ENCODE assay signal across 12 cellular contexts in the genomic region with DNA sequence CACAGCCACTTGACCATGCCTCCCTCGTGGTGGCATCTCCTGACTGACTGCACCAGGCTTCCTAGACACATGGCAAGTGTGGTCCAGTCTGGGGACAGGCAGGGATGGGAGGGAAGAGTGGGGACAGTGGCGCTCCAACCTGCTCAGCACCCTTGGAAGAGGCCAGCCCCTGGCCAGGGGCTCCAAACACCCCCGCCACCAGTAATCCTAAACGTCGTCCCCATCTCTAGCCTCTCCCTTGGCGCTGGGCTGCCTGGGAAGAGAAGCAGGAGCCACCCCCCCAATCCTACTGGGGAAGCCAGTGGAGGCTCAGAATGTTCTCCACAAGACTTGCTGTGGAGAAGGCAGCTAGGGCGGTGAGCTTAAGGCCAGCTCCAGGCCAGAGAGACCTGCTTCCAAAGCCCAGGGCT. TPM values are rescaled to one million over a fixed set of nuclear protein-coding genes. Genes with fewer than 3 reads are reported as not detected.
DNase-seq lines count a peak whose midpoint lies in the region; ATAC-seq and TF ChIP-seq lines count a peak whose summit lies in the region.
"Had no signal": no experiment of that assay in that cellular context is flagged by ENCODE, and none has a peak within 500 bp of the region (broad histone marks: within the 10 kb centered on the region; RNA-seq: fewer than 3 reads in every experiment).

No MANE protein-coding gene starts in this region.

- TF ChIP-seq CTCF in DND-41 (IDR thresholded peaks at IDR 0.05; ENCODE audit: borderline replicate concordance, extremely low read depth, low read length, poor library complexity, severe bottlenecking) (no peak), HL-60 (IDR thresholded peaks at IDR 0.05; ENCODE audit: insufficient read depth, low read length) (no peak), nephron (IDR thresholded peaks at IDR 0.05; ENCODE audit: unreplicated experiment in 3 of 3) (no peak)

- H3K27ac Mint-ChIP-seq in activated T-helper 2 cell treated with anti-CD3 and anti-CD28 coated beads, Interferon-gamma antibody, Interleukin-2, Interleukin-4, amounts not matched to agents 10 μg/mL and 5 μg/mL and 100 μg/mL, durations not matched to agents 14 hours and 24 hours and 36 hours: peak overlapping the region; percentile 50
- H3K27ac Mint-ChIP-seq in nephron: peak overlapping the region in 2 of 3 experiments; percentile 35 to 60
- H3K27ac Mint-ChIP-seq: dendritic cell treated with granulocyte-macrophage colony-stimulating factor and Interleukin-4, amounts not matched to agents 40 ng/mL and 50 ng/mL, for 4 days had no signal

- peak overlapping the region; percentile 86; the same call in 1 of the 2 replicates for H3K4me2 ChIP-seq in DND-41 (ENCODE audit: insufficient read depth, low read length)

- intact Hi-C loops in activated T-helper 2 cell treated with anti-CD3 and anti-CD28 coated beads, Interferon-gamma antibody, Interleukin-2, Interleukin-4, amounts not matched to agents 10 μg/mL and 5 μg/mL and 100 μg/mL, durations not matched to agents 14 hours and 24 hours and 36 hours (cut with micrococcal nuclease): no loop called here

- peak overlapping the region; percentile 94 for H3K4me3 Mint-ChIP-seq in activated T-helper 2 cell treated with anti-CD3 and anti-CD28 coated beads, Interferon-gamma antibody, Interleukin-2, Interleukin-4, amounts not matched to agents 10 μg/mL and 5 μg/mL and 100 μg/mL, durations not matched to agents 14 hours and 24 hours and 36 hours (ENCODE audit: low read depth)
- H3K4me3 Mint-ChIP-seq in nephron: peak overlapping the region; percentile 99
- H3K4me3 Mint-ChIP-seq: dendritic cell treated with granulocyte-macrophage colony-stimulating factor and Interleukin-4, amounts not matched to agents 40 ng/mL and 50 ng/mL, for 4 days had no signal

- peaks cover 11% of the 10 kb centered on the region for H3K4me1 Mint-ChIP-seq in activated T-helper 2 cell treated with anti-CD3 and anti-CD28 coated beads, Interferon-gamma antibody, Interleukin-2, Interleukin-4, amounts not matched to agents 10 μg/mL and 5 μg/mL and 100 μg/mL, durations not matched to agents 14 hours and 24 hours and 36 hours (ENCODE audit: low read depth)
- peaks cover 16% of the 10 kb centered on the region for H3K4me1 Mint-ChIP-seq in nephron

- no peaks in the 10 kb centered on the region for H3K9me3 Mint-ChIP-seq in activated T-helper 2 cell treated with anti-CD3 and anti-CD28 coated beads, Interferon-gamma antibody, Interleukin-2, Interleukin-4, amounts not matched to agents 10 μg/mL and 5 μg/mL and 100 μg/mL, durations not matched to agents 14 hours and 24 hours and 36 hours
- no peaks in the 10 kb centered on the region for H3K9me3 Mint-ChIP-seq in nephron
- H3K9me3 Mint-ChIP-seq: dendritic cell treated with granulocyte-macrophage colony-stimulating factor and Interleukin-4, amounts not matched to agents 40 ng/mL and 50 ng/mL, for 4 days had no signal

- DNase-seq in DND-41 (no peak), HL-60 (ENCODE audit: low read depth in 1 of 2, low spot score in 1 of 2) (no peak), activated gamma-delta T cell (lab: John Stamatoyannopoulos, UW) (no peak), SIG-M5 (lab: John Stamatoyannopoulos, UW) (no peak)
- no peak for DNase-seq in activated T-helper 2 cell treated with anti-CD3 and anti-CD28 coated beads, Interferon-gamma antibody, Interleukin-2, Interleukin-4, amounts not matched to agents 10 μg/mL and 5 μg/mL and 100 μg/mL, durations not matched to agents 14 hours and 24 hours and 36 hours (ENCODE audit: low spot score)
- DNase-seq: NCI-H524, retina had no signal

- H3K27me3 Mint-ChIP-seq in activated T-helper 2 cell treated with anti-CD3 and anti-CD28 coated beads, Interferon-gamma antibody, Interleukin-2, Interleukin-4, amounts not matched to agents 10 μg/mL and 5 μg/mL and 100 μg/mL, durations not matched to agents 14 hours and 24 hours and 36 hours (ENCODE audit: low read depth): no peaks in the 10 kb centered on the region
- peaks cover 8% of the 10 kb centered on the region for H3K27me3 Mint-ChIP-seq in nephron (ENCODE audit: low read depth)
- H3K27me3 Mint-ChIP-seq: dendritic cell treated with granulocyte-macrophage colony-stimulating factor and Interleukin-4, amounts not matched to agents 40 ng/mL and 50 ng/mL, for 4 days had no signal

- H4K20me1 ChIP-seq in DND-41 (ENCODE audit: insufficient read depth, low read length): peaks cover 75% of the 10 kb centered on the region

- peaks cover 30% of the 10 kb centered on the region for H3K4me1 ChIP-seq in DND-41 (ENCODE audit: insufficient read depth, low read length)

- peak overlapping the region; percentile 87; the same call in 1 of the 2 replicates for H3K9ac ChIP-seq in DND-41 (ENCODE audit: low read depth, low read length)

- ATAC-seq in DND-41 (ENCODE audit: insufficient read depth, low read depth) (no peak), GM21447 (IDR thresholded peaks at IDR 0.05; ENCODE audit: unreplicated experiment) (no peak), GM18517 (IDR thresholded peaks at IDR 0.05; ENCODE audit: unreplicated experiment) (no peak)

- peaks cover 66% of the 10 kb centered on the region for H3K36me3 Mint-ChIP-seq in activated T-helper 2 cell treated with anti-CD3 and anti-CD28 coated beads, Interferon-gamma antibody, Interleukin-2, Interleukin-4, amounts not matched to agents 10 μg/mL and 5 μg/mL and 100 μg/mL, durations not matched to agents 14 hours and 24 hours and 36 hours (ENCODE audit: low read depth)
- peaks cover 14% of the 10 kb centered on the region for H3K36me3 Mint-ChIP-seq in nephron (ENCODE audit: low read depth)

- H3K4me3 ChIP-seq in DND-41 (ENCODE audit: low read depth in 1 of 2, low read length in 2 of 2): peak overlapping the region in 1 of 2 experiments; percentile 87; a peak in 1 of 4 replicates
- H3K4me3 ChIP-seq in HL-60 (replicated peaks; ENCODE audit: insufficient read depth, low read length): no peak overlapping the region

- H3K9me3 ChIP-seq in DND-41 (ENCODE audit: insufficient read depth, low read length, severe bottlenecking): no peaks in the 10 kb centered on the region

- H3K27ac ChIP-seq in DND-41 (ENCODE audit: low read length) (no peak overlapping the region), HL-60 (replicated peaks) (0 out of 2 replicates have a peak overlapping the region, but pooled peaks have one; percentile 10)

- no peak overlapping the region for H2AFZ ChIP-seq in DND-41 (ENCODE audit: low read depth, low read length)

- peaks cover 72% of the 10 kb centered on the region for H3K36me3 ChIP-seq in DND-41 (ENCODE audit: insufficient read depth, low read length)

- H3K27me3 ChIP-seq in DND-41 (ENCODE audit: insufficient read depth, low read length, poor library complexity) (no peaks in the 10 kb centered on the region), HL-60 (ENCODE audit: insufficient read depth, poor library complexity, severe bottlenecking) (no peaks in the 10 kb centered on the region)

- H3K79me2 ChIP-seq in DND-41 (ENCODE audit: insufficient read depth, low read length): peaks cover 70% of the 10 kb centered on the region

RNA-seq across cellular contexts. Expression of a gene that starts 2.7 kb away (rescaled TPM):
- 996 and 1,031 TPM in 2 replicates for total RNA-seq in activated T-helper 2 cell treated with anti-CD3 and anti-CD28 coated beads, Interferon-gamma antibody, Interleukin-2, Interleukin-4, amounts not matched to agents 10 μg/mL and 5 μg/mL and 100 μg/mL, durations not matched to agents 14 hours and 24 hours and 36 hours

RNA-seq across cellular contexts. Expression of a gene that starts 12.0 kb away (rescaled TPM):
- 2.0 and 2.5 TPM in 2 replicates for total RNA-seq in activated T-helper 2 cell treated with anti-CD3 and anti-CD28 coated beads, Interferon-gamma antibody, Interleukin-2, Interleukin-4, amounts not matched to agents 10 μg/mL and 5 μg/mL and 100 μg/mL, durations not matched to agents 14 hours and 24 hours and 36 hours

RNA-seq across cellular contexts. Expression of a gene that starts 12.5 kb away (rescaled TPM):
- 54.3 and 60.9 TPM in 2 replicates for total RNA-seq in activated T-helper 2 cell treated with anti-CD3 and anti-CD28 coated beads, Interferon-gamma antibody, Interleukin-2, Interleukin-4, amounts not matched to agents 10 μg/mL and 5 μg/mL and 100 μg/mL, durations not matched to agents 14 hours and 24 hours and 36 hours

RNA-seq across cellular contexts. Expression of a gene that starts 27.2 kb away (rescaled TPM):
- total RNA-seq in activated T-helper 2 cell treated with anti-CD3 and anti-CD28 coated beads, Interferon-gamma antibody, Interleukin-2, Interleukin-4, amounts not matched to agents 10 μg/mL and 5 μg/mL and 100 μg/mL, durations not matched to agents 14 hours and 24 hours and 36 hours: 192 and 196 TPM in 2 replicates

RNA-seq across cellular contexts. Expression of a gene that starts 27.6 kb away (rescaled TPM):
- not detected in 2 replicates for total RNA-seq in activated T-helper 2 cell treated with anti-CD3 and anti-CD28 coated beads, Interferon-gamma antibody, Interleukin-2, Interleukin-4, amounts not matched to agents 10 μg/mL and 5 μg/mL and 100 μg/mL, durations not matched to agents 14 hours and 24 hours and 36 hours
- total RNA-seq: activated CD8-positive, alpha-beta memory T cell treated with anti-CD3 and anti-CD28 coated beads for 36 hours had no signal
